ENCODE assay signal across 8 cellular contexts in genomic region chr5:138610468-138611294, GRCh38. TPM values are rescaled to one million over a fixed set of nuclear protein-coding genes. Genes with fewer than 3 reads are reported as not detected.
DNase-seq lines count a peak whose midpoint lies in the region; ATAC-seq and TF ChIP-seq lines count a peak whose summit lies in the region.

No MANE protein-coding gene starts in this region.

- H3K9me3 ChIP-seq in thymus (ENCODE audit: control insufficient read depth) = peaks cover 1% of the 10 kb centered on the region

- no peaks in the 10 kb centered on the region for H3K27me3 ChIP-seq in thymus (ENCODE audit: control insufficient read depth, insufficient read depth)

- peaks cover 4% of the 10 kb centered on the region for H3K4me1 ChIP-seq in thymus (ENCODE audit: control insufficient read depth, insufficient read depth, low read length)

- TF ChIP-seq CTCF in choroid plexus epithelial cell (conservative IDR thresholded peaks at IDR 0.05; ENCODE audit: low read depth, low read length) = peak; percentile 57

- peak overlapping the region; percentile 8 for H3K27ac ChIP-seq in thymus (ENCODE audit: low read depth)

- no peaks in the 10 kb centered on the region for H3K36me3 ChIP-seq in thymus (ENCODE audit: control insufficient read depth, insufficient read depth)

- peak; percentile 34 for ATAC-seq in left lobe of liver

- H3K4me3 ChIP-seq in choroid plexus epithelial cell (ENCODE audit: low read depth, low read length) (peak overlapping the region; percentile 63), thymus (ENCODE audit: low read length) (peak overlapping the region; percentile 34)

- 28% methylated on average over 18 of the region's 18 CpGs for WGBS in thymus

- DNase-seq in DMS53 (lab: John Stamatoyannopoulos, UW) = peak; percentile 54
- DNase-seq in DMS53 treated with DMSO at 0.1 percent for 48 hours (lab: John Stamatoyannopoulos, UW; ENCODE audit: unreplicated experiment) = no peak
- peak; percentile 58 for DNase-seq in choroid plexus epithelial cell (ENCODE audit: low read depth)
- DNase-seq in left lobe of liver (ENCODE audit: low spot score) = no peak
- no peak for DNase-seq in NOMO-1 treated with dmso at 0.1 percent for 144 hours (lab: John Stamatoyannopoulos, UW; ENCODE audit: unreplicated experiment)
- no peak for DNase-seq in DMS 273 (lab: John Stamatoyannopoulos, UW; ENCODE audit: unreplicated experiment)
- DNase-seq in KG1 (lab: John Stamatoyannopoulos, UW) = no peak

RNA-seq across cellular contexts. Expression of gene HSPA9, which starts 35.5 kb away (rescaled TPM):
- total RNA-seq in left lobe of liver = 201 TPM
- 94.0 TPM for polyA plus RNA-seq in thymus

Comparison
In these comparisons a context has a peak if more than half of its experiments do, and no peak if none do; other contexts are left out.
1. DNase-seq: peak in DMS53 (single experiment) and choroid plexus epithelial cell (single experiment); none in DMS53 treated with DMSO at 0.1 percent for 48 hours (single experiment), left lobe of liver (single experiment), NOMO-1 treated with dmso at 0.1 percent for 144 hours (single experiment), DMS 273 (single experiment) and KG1 (single experiment).